ENCODE assay signal across 8 cellular contexts in the genomic region with DNA sequence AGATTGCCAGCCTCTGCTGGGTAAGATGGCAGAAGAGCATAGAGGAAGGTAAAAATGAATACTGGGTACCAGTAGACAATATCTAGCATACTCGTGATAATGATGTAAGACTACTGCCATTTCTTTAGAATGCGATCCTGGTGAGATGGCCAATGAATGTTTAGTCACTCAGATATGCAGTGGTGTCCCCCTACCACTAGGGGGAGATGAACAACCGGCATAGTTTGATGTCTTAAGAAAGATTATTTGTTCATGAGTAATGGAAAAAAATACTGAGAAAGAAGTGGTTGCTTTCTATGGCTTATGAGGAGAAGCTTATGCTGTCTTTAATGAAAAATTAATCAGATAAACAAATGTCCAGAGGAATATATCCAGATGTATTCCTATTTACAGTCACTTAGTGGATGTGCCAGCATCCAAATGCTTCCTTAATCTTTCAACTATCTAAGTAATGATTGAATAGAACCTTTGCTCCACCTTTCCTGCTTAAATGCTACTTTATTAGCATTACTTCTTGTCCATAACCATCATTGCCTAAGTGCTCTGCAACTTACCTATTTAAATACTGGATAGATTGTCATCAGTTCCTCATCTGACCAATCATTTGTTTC.
DNase-seq lines count a peak whose midpoint lies in the region; ATAC-seq and TF ChIP-seq lines count a peak whose summit lies in the region.

No MANE protein-coding gene starts in this region.

- no peak overlapping the region for H3K27ac ChIP-seq in testis

- H3K4me1 ChIP-seq in testis: no peaks in the 10 kb centered on the region

- H3K36me3 ChIP-seq in testis (ENCODE audit: low read depth, missing control alignments): no peaks in the 10 kb centered on the region

- peaks cover 3% of the 10 kb centered on the region for H3K4me1 Mint-ChIP-seq in T-helper 17 cell

- H3K27me3 Mint-ChIP-seq in T-helper 17 cell: peaks cover 15% of the 10 kb centered on the region

- H3K4me3 ChIP-seq in testis: no peak overlapping the region

- H3K4me3 Mint-ChIP-seq in T-helper 17 cell: no peak overlapping the region

- TF ChIP-seq POLR2A in testis (IDR thresholded peaks at IDR 0.05): no peak

- no peaks in the 10 kb centered on the region for H3K27me3 ChIP-seq in testis

- H3K9me3 ChIP-seq in T-helper 17 cell (ENCODE audit: control insufficient read depth, low read length, poor library complexity, severe bottlenecking): no peaks in the 10 kb centered on the region
- no peaks in the 10 kb centered on the region for H3K9me3 ChIP-seq in testis

- H3K36me3 Mint-ChIP-seq in T-helper 17 cell (ENCODE audit: low read depth): no peaks in the 10 kb centered on the region

- ATAC-seq in GM18499 (IDR thresholded peaks at IDR 0.05; ENCODE audit: insufficient read depth, unreplicated experiment): peak; percentile 85
- peak; percentile 63 for ATAC-seq in HG02840 (IDR thresholded peaks at IDR 0.05; ENCODE audit: low FRiP score, unreplicated experiment)
- ATAC-seq in T-helper 17 cell: peak; percentile 59

- DNase-seq in AG09319 (ENCODE audit: extremely low read depth, low read depth) (peak; percentile 42), NCI-H1105 treated with DMSO at 0.1 percent for 48 hours (lab: John Stamatoyannopoulos, UW) (peak; percentile 71), T-helper 17 cell (no peak), ecto neural progenitor cell (ENCODE audit: low spot score) (peak; percentile 52), medulla oblongata (ENCODE audit: extremely low spot score) (peak; percentile 80), testis (peak; percentile 63)

- intact Hi-C loops in testis (cut with DNase I; ENCODE audit: low total_unique reads): no loop called here

- no peak overlapping the region for H3K27ac Mint-ChIP-seq in T-helper 17 cell

- WGBS in testis, 2 donors: 15 to 20% methylated on average over 3 of the region's 3 CpGs

- TF ChIP-seq CTCF in AG09319 (IDR thresholded peaks at IDR 0.05; ENCODE audit: low read depth, low read length): peak; percentile 90
- TF ChIP-seq CTCF in testis (IDR thresholded peaks at IDR 0.05): peak; percentile 86 to 91 (median 87)

Comparison
In these comparisons a context has a peak if more than half of its experiments do, and no peak if none do; other contexts are left out.
1. DNase-seq: peak in AG09319 (single experiment), NCI-H1105 treated with DMSO at 0.1 percent for 48 hours (single experiment), ecto neural progenitor cell (single experiment), medulla oblongata (single experiment) and testis (single experiment); none in T-helper 17 cell (0 of 3).
2. Peak in every context shown above with its lines, with median percentiles within 50 percentile points of each other: ATAC-seq.